ENCODE assay signal across 8 cellular contexts in genomic region chr3:36876181-36876936, GRCh38.
DNase-seq lines count a peak whose midpoint lies in the region; ATAC-seq and TF ChIP-seq lines count a peak whose summit lies in the region.

No MANE protein-coding gene starts in this region.

- H3K4me3 Mint-ChIP-seq in activated naive CD4-positive, alpha-beta T cell treated with anti-CD3 and anti-CD28 coated beads, Interleukin-2, amount 10 ng/mL, durations not matched to agents 7 days and 5 days = peak overlapping the region; percentile 64
- H3K4me3 Mint-ChIP-seq in endodermal cell = no peak overlapping the region

- H3K9ac ChIP-seq in endodermal cell (ENCODE audit: extremely low read depth, low read length, poor library complexity, severe bottlenecking) = no peak overlapping the region

- H3K4me1 ChIP-seq in mononuclear cell (ENCODE audit: insufficient read depth, low read length) (peaks cover 17% of the 10 kb centered on the region), endodermal cell (ENCODE audit: control insufficient read depth, insufficient read depth, low read length) (no peaks in the 10 kb centered on the region)

- no peak overlapping the region for H3K27ac ChIP-seq in endodermal cell (ENCODE audit: low read depth, low read length)

- TF ChIP-seq CTCF in endodermal cell (conservative IDR thresholded peaks at IDR 0.05) = no peak

- peak overlapping the region; percentile 97 for H3K27ac Mint-ChIP-seq in activated naive CD4-positive, alpha-beta T cell treated with anti-CD3 and anti-CD28 coated beads, Interleukin-2, amount 10 ng/mL, durations not matched to agents 7 days and 5 days
- H3K27ac Mint-ChIP-seq in endodermal cell = no peak overlapping the region

- H3K27me3 ChIP-seq in mononuclear cell (ENCODE audit: insufficient read depth, low read length) = no peaks in the 10 kb centered on the region
- no peaks in the 10 kb centered on the region for H3K27me3 ChIP-seq in endodermal cell (ENCODE audit: control insufficient read depth, insufficient read depth, low read length, poor library complexity, severe bottlenecking)

- H3K4me3 ChIP-seq in mononuclear cell (ENCODE audit: low read length) (peak overlapping the region; percentile 8), endodermal cell (ENCODE audit: low read length) (no peak overlapping the region)

- no peaks in the 10 kb centered on the region for H3K36me3 ChIP-seq in endodermal cell (ENCODE audit: control insufficient read depth, insufficient read depth, low read length)

- H3K9me3 ChIP-seq in mononuclear cell (ENCODE audit: low read depth, low read length) = no peaks in the 10 kb centered on the region
- no peaks in the 10 kb centered on the region for H3K9me3 ChIP-seq in endodermal cell (ENCODE audit: control insufficient read depth, low read length)

- no peaks in the 10 kb centered on the region for H3K9me3 Mint-ChIP-seq in activated naive CD4-positive, alpha-beta T cell treated with anti-CD3 and anti-CD28 coated beads, Interleukin-2, amount 10 ng/mL, durations not matched to agents 7 days and 5 days
- H3K9me3 Mint-ChIP-seq in endodermal cell = no peaks in the 10 kb centered on the region

- peak; percentile 40 for DNase-seq in activated naive CD4-positive, alpha-beta T cell treated with anti-CD3 and anti-CD28 coated beads, Interleukin-2, amount 10 ng/mL, durations not matched to agents 7 days and 5 days
- no peak for DNase-seq in activated naive CD4-positive, alpha-beta T cell treated with Interleukin-2 at 50 U/mL for 16 hours
- DNase-seq in RPMI7951 (ENCODE audit: low read depth) (peak; percentile 66), endodermal cell (no peak), islet precursor cell (no peak), ecto neural progenitor cell (ENCODE audit: low spot score) (no peak)

- CTCF ChIA-PET in activated naive CD4-positive, alpha-beta T cell treated with anti-CD3 and anti-CD28 coated beads, Interleukin-2, amount 10 ng/mL, durations not matched to agents 7 days and 5 days (lab: Charles Lee) = interaction anchor here (0.7 to 2.0 kb wide), 9 partner anchors 8 to 83 kb away, joined by 3 to 10 read pairs (median 4); no protein-coding TSS in a partner anchor

- peaks cover 42% of the 10 kb centered on the region for H3K4me1 Mint-ChIP-seq in activated naive CD4-positive, alpha-beta T cell treated with anti-CD3 and anti-CD28 coated beads, Interleukin-2, amount 10 ng/mL, durations not matched to agents 7 days and 5 days
- peaks cover 5% of the 10 kb centered on the region for H3K4me1 Mint-ChIP-seq in endodermal cell

- H3K36me3 Mint-ChIP-seq in activated naive CD4-positive, alpha-beta T cell treated with anti-CD3 and anti-CD28 coated beads, Interleukin-2, amount 10 ng/mL, durations not matched to agents 7 days and 5 days = peaks cover 47% of the 10 kb centered on the region
- no peaks in the 10 kb centered on the region for H3K36me3 Mint-ChIP-seq in endodermal cell (ENCODE audit: low read depth)

- peak; percentile 98 for ATAC-seq in HG02885 (IDR thresholded peaks at IDR 0.05; ENCODE audit: poor library complexity, unreplicated experiment)

- peaks cover 3% of the 10 kb centered on the region for H3K27me3 Mint-ChIP-seq in activated naive CD4-positive, alpha-beta T cell treated with anti-CD3 and anti-CD28 coated beads, Interleukin-2, amount 10 ng/mL, durations not matched to agents 7 days and 5 days
- H3K27me3 Mint-ChIP-seq in endodermal cell (ENCODE audit: insufficient read depth) = no peaks in the 10 kb centered on the region

- 91 to 97% methylated on average over 3 to 7 of the region's 7 CpGs for WGBS in endodermal cell (ENCODE audit: insufficient coverage in 1 of 2, insufficient read length in 1 of 2), 2 experiments

Comparison
In these comparisons a context has a peak if more than half of its experiments do, and no peak if none do; other contexts are left out.
1. DNase-seq: peak in activated naive CD4-positive, alpha-beta T cell treated with anti-CD3 and anti-CD28 coated beads, Interleukin-2, amount 10 ng/mL, durations not matched to agents 7 days and 5 days (single experiment) and RPMI7951 (single experiment); none in activated naive CD4-positive, alpha-beta T cell treated with Interleukin-2 at 50 U/mL for 16 hours (single experiment), endodermal cell (single experiment), islet precursor cell (single experiment) and ecto neural progenitor cell (single experiment).